ENCODE assay signal across 8 cellular contexts in the genomic region with DNA sequence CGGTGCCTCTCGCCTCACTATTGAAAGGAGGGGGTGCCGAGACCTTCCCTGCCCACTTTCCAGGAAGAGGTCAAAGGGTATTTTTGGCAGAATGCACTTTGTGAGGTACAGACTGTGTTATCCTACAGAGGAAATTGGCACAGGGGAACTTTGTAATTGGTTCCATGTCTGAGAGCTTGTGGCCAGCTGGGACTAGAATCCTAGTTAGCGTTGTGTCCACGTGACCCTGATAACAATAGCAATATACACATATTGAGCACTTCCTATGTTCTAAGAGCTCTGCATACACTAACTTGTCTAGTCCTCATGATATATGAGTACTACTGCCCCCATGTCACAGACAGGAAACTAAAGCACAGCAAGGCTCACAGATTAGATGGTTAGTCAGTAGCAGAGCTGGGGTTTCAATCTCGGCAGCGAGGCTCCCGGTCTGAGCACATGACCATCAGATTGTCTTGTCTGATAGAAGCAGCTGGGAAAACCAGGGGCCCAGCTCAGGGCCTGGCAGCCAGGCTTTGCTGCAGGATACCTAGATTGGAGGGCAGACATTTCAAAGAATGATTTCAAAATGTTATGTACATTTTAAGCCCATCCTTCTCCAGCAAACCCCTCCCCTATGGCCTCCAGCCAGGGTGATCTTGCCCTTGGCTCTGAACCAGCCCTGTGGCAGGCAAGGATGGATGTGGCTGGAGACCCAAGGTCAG. TPM values are rescaled to one million over a fixed set of nuclear protein-coding genes. Genes with fewer than 3 reads are reported as not detected.
DNase-seq lines count a peak whose midpoint lies in the region; ATAC-seq and TF ChIP-seq lines count a peak whose summit lies in the region.

No MANE protein-coding gene starts in this region.

- peak overlapping the region; percentile 73 for H3K4me3 ChIP-seq in epithelial cell of esophagus (ENCODE audit: low read length)
- peak overlapping the region; percentile 59 for H3K4me3 ChIP-seq in upper lobe of right lung

- H3K9me3 Mint-ChIP-seq in natural killer cell treated with Interleukin-12 subunit alpha and Interleukin-12 subunit beta and Interleukin-15 and Interleukin-18, amount 100 ng/mL, for 72 hours: no peaks in the 10 kb centered on the region

- H3K4me1 Mint-ChIP-seq in natural killer cell treated with Interleukin-12 subunit alpha and Interleukin-12 subunit beta and Interleukin-15 and Interleukin-18, amount 100 ng/mL, for 72 hours (ENCODE audit: low read depth in 2 of 2): peaks cover 49 to 55% of the 10 kb centered on the region in 2 donors

- H3K9me3 ChIP-seq in upper lobe of right lung: no peaks in the 10 kb centered on the region

- H3K4me1 ChIP-seq in upper lobe of right lung: peaks cover 37% of the 10 kb centered on the region

- H3K27me3 Mint-ChIP-seq in natural killer cell treated with Interleukin-12 subunit alpha and Interleukin-12 subunit beta and Interleukin-15 and Interleukin-18, amount 100 ng/mL, for 72 hours: no peaks in the 10 kb centered on the region

- intact Hi-C loops in upper lobe of right lung (cut with DNase I): loop anchor here (10.0 kb wide), 1 partner anchor 63 kb away; a partner anchor contains a TSS

- peaks cover 4% of the 10 kb centered on the region for H3K36me3 Mint-ChIP-seq in natural killer cell treated with Interleukin-12 subunit alpha and Interleukin-12 subunit beta and Interleukin-15 and Interleukin-18, amount 100 ng/mL, for 72 hours

- ATAC-seq in HG02678 (IDR thresholded peaks at IDR 0.05; ENCODE audit: unreplicated experiment) (peak; percentile 84), upper lobe of right lung (peak; percentile 35)
- peak; percentile 74 to 83 for ATAC-seq in natural killer cell treated with Interleukin-12 subunit alpha and Interleukin-12 subunit beta and Interleukin-15 and Interleukin-18, amount 100 ng/mL, for 72 hours

- peaks cover 9% of the 10 kb centered on the region for H3K36me3 ChIP-seq in upper lobe of right lung

- H3K4me3 Mint-ChIP-seq in natural killer cell treated with Interleukin-12 subunit alpha and Interleukin-12 subunit beta and Interleukin-15 and Interleukin-18, amount 100 ng/mL, for 72 hours: peak overlapping the region; percentile 76

- peak overlapping the region; percentile 86 for H3K27ac ChIP-seq in upper lobe of right lung

- peak overlapping the region; percentile 7 to 81 for H3K27ac Mint-ChIP-seq in natural killer cell treated with Interleukin-12 subunit alpha and Interleukin-12 subunit beta and Interleukin-15 and Interleukin-18, amount 100 ng/mL, for 72 hours

- TF ChIP-seq CTCF in epithelial cell of esophagus (IDR thresholded peaks at IDR 0.05; ENCODE audit: insufficient read depth, low read depth, low read length, missing control alignments) (no peak), upper lobe of right lung (IDR thresholded peaks at IDR 0.05) (no peak)

- DNase-seq in NCI-H2107 treated with DMSO at 0.1 percent for 48 hours (lab: John Stamatoyannopoulos, UW; ENCODE audit: unreplicated experiment) (peak; percentile 20), NCI-H2107 (lab: John Stamatoyannopoulos, UW) (no peak), NAMALWA (ENCODE audit: low spot score) (peak; percentile 84), epithelial cell of esophagus (ENCODE audit: low read depth) (peak; percentile 14), upper lobe of right lung (peak; percentile 75)
- peak; percentile 18 for DNase-seq in activated CD4-positive, CD25-positive, alpha-beta regulatory T cell treated with anti-CD3 and anti-CD28 coated beads, Interleukin-2, amount 50 U/mL, for 16 hours (ENCODE audit: low read depth, low spot score)
- no peak for DNase-seq in natural killer cell treated with Interleukin-12 subunit alpha and Interleukin-12 subunit beta and Interleukin-15 and Interleukin-18, amount 100 ng/mL, for 72 hours (ENCODE audit: low spot score)

- H3K27me3 ChIP-seq in upper lobe of right lung: no peaks in the 10 kb centered on the region

RNA-seq across cellular contexts. Expression of a gene that starts 1.4 kb away (rescaled TPM):
- total RNA-seq in natural killer cell treated with Interleukin-12 subunit alpha and Interleukin-12 subunit beta and Interleukin-15 and Interleukin-18, amount 100 ng/mL, for 72 hours: 10 to 100 TPM; 40.7 to 74.2 TPM
- 71.4 TPM for total RNA-seq in upper lobe of right lung

Comparison
In these comparisons a context has a peak if more than half of its experiments do, and no peak if none do; other contexts are left out.
1. DNase-seq: peak in NCI-H2107 treated with DMSO at 0.1 percent for 48 hours (single experiment), NAMALWA (single experiment), activated CD4-positive, CD25-positive, alpha-beta regulatory T cell treated with anti-CD3 and anti-CD28 coated beads, Interleukin-2, amount 50 U/mL, for 16 hours (single experiment), epithelial cell of esophagus (single experiment) and upper lobe of right lung (single experiment); none in NCI-H2107 (single experiment) and natural killer cell treated with Interleukin-12 subunit alpha and Interleukin-12 subunit beta and Interleukin-15 and Interleukin-18, amount 100 ng/mL, for 72 hours (single experiment).
2. Peak in every context shown above with its lines, with median percentiles within 50 percentile points of each other: ATAC-seq.